12 cellular contexts compared by ENCODE assay signal in the genomic region with DNA sequence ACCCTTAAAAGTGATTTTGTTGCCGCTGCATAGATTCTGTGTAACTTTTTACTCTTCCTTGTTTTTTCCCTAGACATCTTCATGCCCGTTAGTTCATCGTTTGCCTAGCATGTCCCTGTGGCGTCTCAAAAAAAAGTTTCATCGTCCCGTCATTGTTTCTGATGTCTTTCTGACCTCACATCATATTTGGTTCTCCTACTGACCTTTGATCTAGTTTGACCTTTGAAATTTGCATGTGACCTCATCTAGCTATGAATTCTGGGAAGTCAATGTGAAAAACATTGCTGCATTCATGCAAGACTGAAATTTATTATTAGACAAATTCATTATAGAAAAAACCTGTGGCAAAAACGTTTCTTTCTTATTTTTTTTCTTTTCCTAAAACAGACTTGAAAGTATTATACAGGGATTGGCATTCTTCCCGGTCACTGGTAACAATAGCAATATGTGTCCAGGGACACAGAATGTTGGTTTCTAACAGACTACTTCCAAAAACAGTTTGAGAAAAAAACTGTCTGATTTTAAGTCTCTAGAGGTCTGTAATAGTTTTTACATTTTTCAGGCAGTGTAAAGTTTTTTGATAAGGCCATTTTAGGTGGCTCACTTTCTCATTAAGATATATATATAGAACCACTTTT.
DNase-seq lines count a peak whose midpoint lies in the region; ATAC-seq and TF ChIP-seq lines count a peak whose summit lies in the region.
"Had no signal": no experiment of that assay in that cellular context is flagged by ENCODE, and none has a peak within 500 bp of the region (broad histone marks: within the 10 kb centered on the region; RNA-seq: fewer than 3 reads in every experiment).

No MANE protein-coding gene starts in this region.

- POLR2A ChIA-PET in BJ (lab: Charles Lee): interaction anchor here (1.2 kb wide), 1 partner anchor 14 kb away, joined by 4 read pairs; no protein-coding TSS in a partner anchor
- POLR2A ChIA-PET in GM10248 (lab: Yijun Ruan, JAX): no interaction called here

- H3K27ac Mint-ChIP-seq in central memory CD8-positive, alpha-beta T cell (ENCODE audit: low read depth): peak overlapping the region; percentile 65
- H3K27ac Mint-ChIP-seq: endodermal cell had no signal

- no peak for ATAC-seq in central memory CD8-positive, alpha-beta T cell (replicated peaks; ENCODE audit: extremely low read depth, poor library complexity, severe bottlenecking)
- ATAC-seq in HG03457 (IDR thresholded peaks at IDR 0.05; ENCODE audit: unreplicated experiment): no peak

- CTCF ChIA-PET in BJ (lab: Yijun Ruan, JAX) (no interaction called here), GM10248 (lab: Yijun Ruan, JAX) (interaction anchor here (1.7 kb wide), 1 partner anchor 10 kb away, joined by 3 read pairs; no protein-coding TSS in a partner anchor)

- no peaks in the 10 kb centered on the region for H3K36me3 ChIP-seq in BJ (ENCODE audit: control insufficient read depth, insufficient read depth, low read length)

- H3K4me3 ChIP-seq in BJ (ENCODE audit: low read depth, low read length) (no peak overlapping the region), HFF-Myc (replicated peaks; ENCODE audit: low read depth, low read length) (no peak overlapping the region)

- H3K4me1 Mint-ChIP-seq in central memory CD8-positive, alpha-beta T cell: peaks cover 42% of the 10 kb centered on the region

- H3K27me3 Mint-ChIP-seq in central memory CD8-positive, alpha-beta T cell: no peaks in the 10 kb centered on the region

- TF ChIP-seq CTCF in BJ (IDR thresholded peaks at IDR 0.05; ENCODE audit: insufficient read depth, low read depth, low read length) (no peak), HFF-Myc (IDR thresholded peaks at IDR 0.05; ENCODE audit: low read depth, low read length, missing control alignments) (no peak), GM10248 (IDR thresholded peaks at IDR 0.05; ENCODE audit: control extremely low read depth, extremely low read depth, low read depth, missing control alignments) (no peak)

- no peaks in the 10 kb centered on the region for H3K27me3 ChIP-seq in BJ (ENCODE audit: control insufficient read depth, insufficient read depth, low read length)

- DNase-seq in BJ (ENCODE audit: low read depth) (peak; percentile 21), HFF-Myc (ENCODE audit: extremely low read depth, low read depth) (peak; percentile 45), medulla oblongata (ENCODE audit: extremely low spot score) (peak; percentile 77), GM10248 (ENCODE audit: extremely low spot score) (no peak), OCI-M1 (lab: John Stamatoyannopoulos, UW) (no peak), NCI-H524 treated with DMSO at 0.1 percent for 48 hours (lab: John Stamatoyannopoulos, UW) (no peak)
- DNase-seq in central memory CD8-positive, alpha-beta T cell (ENCODE audit: low spot score in 2 of 2): no peak
- DNase-seq: Calu3; endodermal cell; NCI-H1694 treated with DMSO at 0.1 percent for 48 hours; stimulated activated naive CD4-positive, alpha-beta T cell had no signal

- no peaks in the 10 kb centered on the region for H3K9me3 Mint-ChIP-seq in central memory CD8-positive, alpha-beta T cell
- H3K9me3 Mint-ChIP-seq: endodermal cell had no signal

- H3K36me3 Mint-ChIP-seq in central memory CD8-positive, alpha-beta T cell (ENCODE audit: insufficient read depth): peaks cover 85% of the 10 kb centered on the region

- H3K4me3 Mint-ChIP-seq in central memory CD8-positive, alpha-beta T cell: no peak overlapping the region
- H3K4me3 Mint-ChIP-seq: endodermal cell had no signal

Comparison
In these comparisons a context has a peak if more than half of its experiments do, and no peak if none do; other contexts are left out.
1. DNase-seq: peak in BJ (single experiment), HFF-Myc (single experiment) and medulla oblongata (single experiment); none in central memory CD8-positive, alpha-beta T cell (0 of 2), GM10248 (single experiment), OCI-M1 (single experiment) and NCI-H524 treated with DMSO at 0.1 percent for 48 hours (single experiment).